ENCODE assay signal across 9 cellular contexts in genomic region chr7:131329176-131329570, GRCh38. TPM values are rescaled to one million over a fixed set of nuclear protein-coding genes. Genes with fewer than 3 reads are reported as not detected.
DNase-seq lines count a peak whose midpoint lies in the region; ATAC-seq and TF ChIP-seq lines count a peak whose summit lies in the region.
"Had no signal": no experiment of that assay in that cellular context is flagged by ENCODE, and none has a peak within 500 bp of the region (broad histone marks: within the 10 kb centered on the region; RNA-seq: fewer than 3 reads in every experiment).

No MANE protein-coding gene starts in this region.

- dilution Hi-C loops in IMR-90 (cut with HindIII; ENCODE audit: low sequenced_read_pairs, unreplicated experiment), result no loop called here

- H2AK5ac ChIP-seq in IMR-90 (ENCODE audit: low read depth, low read length), result 0 out of 2 replicates have a peak overlapping the region, but pooled peaks have one; percentile 22

- no peak for TF ChIP-seq POLR2A in IMR-90 (IDR thresholded peaks at IDR 0.05; ENCODE audit: low read depth, low read length)

- peak overlapping the region; percentile 10; the same call in 1 of the 2 replicates for H3K4ac ChIP-seq in IMR-90 (ENCODE audit: low read depth, low read length)

- H3K27ac ChIP-seq in IMR-90 (ENCODE audit: insufficient read depth, low read length), result peak overlapping the region; percentile 41; the same call in 1 of the 2 replicates
- peak overlapping the region; percentile 98 for H3K27ac ChIP-seq in muscle layer of duodenum (ENCODE audit: low read length)

- H3K4me1 Mint-ChIP-seq in chondrocyte (ENCODE audit: low read depth), result peaks cover 40% of the 10 kb centered on the region

- TF ChIP-seq CTCF in IMR-90 (conservative IDR thresholded peaks at IDR 0.05; ENCODE audit: low read depth, low read length), result no peak
- no peak for TF ChIP-seq CTCF in chondrocyte (IDR thresholded peaks at IDR 0.05)

- H3K4me3 ChIP-seq in IMR-90 (ENCODE audit: insufficient read depth, low read depth, low read length) (peak overlapping the region; percentile 96), muscle layer of duodenum (ENCODE audit: low read depth in 1 of 2, low read length in 2 of 2) (peak overlapping the region; percentile 66 to 81)

- peaks cover 2% of the 10 kb centered on the region; the same call in 1 of the 2 replicates for H3K9me1 ChIP-seq in IMR-90 (ENCODE audit: insufficient read depth, low read length)

- H4K91ac ChIP-seq in IMR-90 (ENCODE audit: insufficient read depth, low read depth, low read length), result no peak overlapping the region

- H2BK15ac ChIP-seq in IMR-90 (ENCODE audit: low read depth, low read length), result 0 out of 3 replicates have a peak overlapping the region, but pooled peaks have one; percentile 6

- H3K27me3 ChIP-seq in IMR-90 (ENCODE audit: control insufficient read depth, insufficient read depth, low read length), result no peaks in the 10 kb centered on the region
- H3K27me3 ChIP-seq in muscle layer of duodenum (ENCODE audit: low read depth, low read length), result no peaks in the 10 kb centered on the region

- peak overlapping the region; percentile 100 for H3K27ac Mint-ChIP-seq in chondrocyte (ENCODE audit: unreplicated experiment)

- H3K9me3 ChIP-seq in IMR-90 (ENCODE audit: control insufficient read depth, insufficient read depth, low read length) (no peaks in the 10 kb centered on the region), muscle layer of duodenum (ENCODE audit: control insufficient read depth in 1 of 2, low read length in 2 of 2) (no peaks in the 10 kb centered on the region)

- no peak; the same call in 1 of the 2 replicates for TF ChIP-seq RAD21 in IMR-90 (IDR thresholded peaks at IDR 0.05; ENCODE audit: low read length)

- in situ Hi-C loops in IMR-90 (cut with MboI; ENCODE audit: low sequenced_read_pairs), result no loop called here

- peaks cover 3 to 36% of the 10 kb centered on the region in 2 experiments; a peak in 2 of 4 replicates for H3K79me1 ChIP-seq in IMR-90 (ENCODE audit: low read depth in 1 of 2, low read length in 2 of 2)

- H4K20me1 ChIP-seq in IMR-90 (ENCODE audit: insufficient read depth, low read length), result peaks cover 49% of the 10 kb centered on the region

- no peak overlapping the region for H2AFZ ChIP-seq in IMR-90 (replicated peaks; ENCODE audit: low read length, poor library complexity)

- peak; percentile 3 for DNase-seq in AG08395 (ENCODE audit: low spot score)
- DNase-seq in IMR-90, result no peak
- DNase-seq in chondrocyte (ENCODE audit: low spot score), result no peak
- DNase-seq in AG20443 (ENCODE audit: low spot score), result no peak
- DNase-seq in dedifferentiated amniotic fluid mesenchymal stem cell (ENCODE audit: extremely low spot score), result no peak
- DNase-seq in RPMI8226, result no peak
- DNase-seq: left cardiac atrium had no signal

- H3K4me3 Mint-ChIP-seq in chondrocyte (ENCODE audit: unreplicated experiment), result peak overlapping the region; percentile 85

- H3K36me3 Mint-ChIP-seq in chondrocyte (ENCODE audit: low read depth), result no peaks in the 10 kb centered on the region

- 0 out of 2 replicates have a peak overlapping the region, but pooled peaks have one; percentile 24 for H3K9ac ChIP-seq in IMR-90 (ENCODE audit: low read depth, low read length)

- no peak overlapping the region for H4K5ac ChIP-seq in IMR-90 (ENCODE audit: low read depth, low read length)

- H4K8ac ChIP-seq in IMR-90 (ENCODE audit: low read depth in 2 of 2, low read length in 2 of 2), result no peak overlapping the region

- no peaks in the 10 kb centered on the region for H3K27me3 Mint-ChIP-seq in chondrocyte (ENCODE audit: low read depth)

- peak overlapping the region; percentile 36; the same call in 1 of the 2 replicates for H2BK120ac ChIP-seq in IMR-90 (ENCODE audit: low read depth, low read length)

- H3K4me1 ChIP-seq in IMR-90 (ENCODE audit: control insufficient read depth, insufficient read depth, low read length) (peaks cover 7% of the 10 kb centered on the region; the same call in 1 of the 2 replicates), muscle layer of duodenum (ENCODE audit: control insufficient read depth in 1 of 2, insufficient read depth in 2 of 2, low read length in 2 of 2) (peaks cover 0 to 12% of the 10 kb centered on the region in 2 donors)

- WGBS in IMR-90 (ENCODE audit: extremely low coverage in 2 of 2, insufficient read length in 1 of 2), 2 experiments, result 83% methylated on average over 1 of the region's 1 CpG; no CpG with 5 or more reads in 1 of the 2 experiments

- CTCF ChIA-PET in IMR-90 (lab: Yijun Ruan, JAX), result no interaction called here

- H3K4me2 ChIP-seq in IMR-90 (ENCODE audit: low read depth, low read length), result peak overlapping the region; percentile 100

- H2AK9ac ChIP-seq in IMR-90 (replicated peaks; ENCODE audit: low read depth, low read length, poor library complexity), result peak overlapping the region; percentile 22

- BruUV-seq in IMR-90 (replicated peaks; lab: Mats Ljungman, UMichigan), result no TSS peak

- POLR2A ChIA-PET in IMR-90 (lab: Charles Lee; ENCODE audit: unreplicated experiment), result no interaction called here

- H3K23ac ChIP-seq in IMR-90 (ENCODE audit: low read depth, low read length), result peak overlapping the region; percentile 82

- peak overlapping the region; percentile 90 for H3K14ac ChIP-seq in IMR-90 (replicated peaks; ENCODE audit: low read depth, low read length)

- peak overlapping the region; percentile 54 for H2BK5ac ChIP-seq in IMR-90 (ENCODE audit: low read depth, low read length, poor library complexity, severe bottlenecking)

- no peaks in the 10 kb centered on the region for H3K9me3 Mint-ChIP-seq in chondrocyte (ENCODE audit: low read depth)

- intact Hi-C loops in IMR-90 (cut with micrococcal nuclease), result loop anchor here (2.0 to 5.0 kb wide), 2 partner anchors 96 to 262 kb away; no protein-coding TSS in a partner anchor

- H3K18ac ChIP-seq in IMR-90 (ENCODE audit: low read depth, low read length), result no peak overlapping the region

- H2BK20ac ChIP-seq in IMR-90 (ENCODE audit: low read depth, low read length), result no peak overlapping the region

- H3K56ac ChIP-seq in IMR-90 (ENCODE audit: extremely low read depth, insufficient read depth, low read length), result no peak overlapping the region

- ATAC-seq in IMR-90 (ENCODE audit: low read depth) (no peak), GM18520 (IDR thresholded peaks at IDR 0.05; ENCODE audit: unreplicated experiment) (no peak)

- H3K36me3 ChIP-seq in IMR-90 (ENCODE audit: control insufficient read depth, insufficient read depth, low read length), result peaks cover 3% of the 10 kb centered on the region
- H3K36me3 ChIP-seq in muscle layer of duodenum (ENCODE audit: control insufficient read depth in 1 of 2, insufficient read depth in 2 of 2, low read length in 2 of 2), result peaks cover 0 to 10% of the 10 kb centered on the region in 2 donors

TF ChIP-seq in IMR-90, 13 proteins besides CTCF, POLR2A, EP300 and RAD21:
- TF ChIP-seq USF2 (IDR thresholded peaks at IDR 0.05; ENCODE audit: low read depth, low read length) (no peak), CHD1 (IDR thresholded peaks at IDR 0.05; ENCODE audit: low read depth, low read length) (no peak), MAFK (IDR thresholded peaks at IDR 0.05; ENCODE audit: low read depth, low read length) (no peak), FOS (IDR thresholded peaks at IDR 0.05; ENCODE audit: low read depth, low read length) (no peak), MAZ (IDR thresholded peaks at IDR 0.05; ENCODE audit: borderline replicate concordance, low read depth, low read length) (no peak), SMC3 (IDR thresholded peaks at IDR 0.05; ENCODE audit: low read depth, low read length) (no peak), MXI1 (IDR thresholded peaks at IDR 0.05; ENCODE audit: borderline replicate concordance, low read depth, low read length) (no peak), RCOR1 (IDR thresholded peaks at IDR 0.05; ENCODE audit: insufficient replicate concordance, low read length) (no peak), RFX5 (IDR thresholded peaks at IDR 0.05; ENCODE audit: low read depth, low read length) (no peak), BHLHE40 (IDR thresholded peaks at IDR 0.05; ENCODE audit: low read depth, low read length) (no peak), NFE2L2 (IDR thresholded peaks at IDR 0.05; ENCODE audit: low read depth, low read length) (no peak), CEBPB (IDR thresholded peaks at IDR 0.05; ENCODE audit: low read depth, low read length) (no peak)
- TF ChIP-seq, protein P1, sequence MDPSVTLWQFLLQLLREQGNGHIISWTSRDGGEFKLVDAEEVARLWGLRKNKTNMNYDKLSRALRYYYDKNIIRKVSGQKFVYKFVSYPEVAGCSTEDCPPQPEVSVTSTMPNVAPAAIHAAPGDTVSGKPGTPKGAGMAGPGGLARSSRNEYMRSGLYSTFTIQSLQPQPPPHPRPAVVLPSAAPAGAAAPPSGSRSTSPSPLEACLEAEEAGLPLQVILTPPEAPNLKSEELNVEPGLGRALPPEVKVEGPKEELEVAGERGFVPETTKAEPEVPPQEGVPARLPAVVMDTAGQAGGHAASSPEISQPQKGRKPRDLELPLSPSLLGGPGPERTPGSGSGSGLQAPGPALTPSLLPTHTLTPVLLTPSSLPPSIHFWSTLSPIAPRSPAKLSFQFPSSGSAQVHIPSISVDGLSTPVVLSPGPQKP (IDR thresholded peaks at IDR 0.05; ENCODE audit: borderline replicate concordance, low read depth, low read length), result no peak

RNA-seq across cellular contexts. Expression of gene MKLN1, which starts 1.5 kb away (rescaled TPM):
- total RNA-seq in IMR-90 (2012; rRNA removed) (52.0 and 65.8 TPM in 2 replicates), chondrocyte (33.4 to 43.8 TPM (median 33.8 TPM) in 3 replicates)
- 14.8 and 17.5 TPM in 2 replicates for polyA plus RNA-seq in IMR-90 (2012; rRNA removed)
- polyA plus RNA-seq in IMR-90 (2012; cell fraction: cytosol; rRNA removed), result 3.1 and 8.9 TPM in 2 replicates
- 2.6 and 18.4 TPM in 2 replicates for polyA plus RNA-seq in IMR-90 (2012; cell fraction: nucleus; rRNA removed; ENCODE audit: low replicate concordance)
